In genomic region chr19:51301266-51301665, GRCh38 we compare ENCODE assay signal across 10 cellular contexts. TPM values are rescaled to one million over a fixed set of nuclear protein-coding genes. Genes with fewer than 3 reads are reported as not detected.
"Had no signal": no experiment of that assay in that cellular context is flagged by ENCODE, and none has a peak within 500 bp of the region (broad histone marks: within the 10 kb centered on the region; RNA-seq: fewer than 3 reads in every experiment).

No MANE protein-coding gene starts in this region.

- H3K4me3 Mint-ChIP-seq: GM23338, H9, HFFc6 had no signal

- ATAC-seq: GM23338, HCT116 had no signal

- DNase-seq: GM23248, GOT3, H7, H9, HCEC 1CT, HFFc6 had no signal

- H3K4me3 ChIP-seq: GM23248, GM23338, HAP-1 had no signal

- H3K27ac ChIP-seq: GM23248 had no signal

- H3K9ac ChIP-seq: GM23248 had no signal

- H3K4me2 ChIP-seq: GM23338 had no signal

- H3K4me1 ChIP-seq: HAP-1 had no signal

- H3K27ac Mint-ChIP-seq: GM23338, H9, HFFc6 had no signal

- H2AFZ ChIP-seq: GM23248, GM23338 had no signal

RNA-seq across cellular contexts. Expression of gene IGLON5, which starts 10.2 kb away (rescaled TPM):
- total RNA-seq: GM23248, HFFc6 had no signal
- polyA plus RNA-seq: GM23248 had no signal

RNA-seq across cellular contexts. Expression of gene SIGLECL1, which starts 50.4 kb away (rescaled TPM):
- total RNA-seq: GM23248, GM23338, H1, H7, H9, HFFc6 had no signal
- polyA plus RNA-seq: GM23248, GM23338, H1 had no signal
